1 cellular context compared by ENCODE assay signal in genomic region chrX:12791253-12792228, GRCh38.
TF ChIP-seq lines count a peak whose summit lies in the region.

PRPS2 (plus strand) TSS chrX:12791412; CDS start chrX:12791498, 86 bp downstream.

TF ChIP-seq in GM12878, 131 proteins besides CTCF, POLR2A, EP300 and RAD21 (continued from another document):
- TF ChIP-seq DPF2 (IDR thresholded peaks at IDR 0.05) = peak; percentile 46; the same call in 1 of the 2 replicates
- TF ChIP-seq, protein P1, sequence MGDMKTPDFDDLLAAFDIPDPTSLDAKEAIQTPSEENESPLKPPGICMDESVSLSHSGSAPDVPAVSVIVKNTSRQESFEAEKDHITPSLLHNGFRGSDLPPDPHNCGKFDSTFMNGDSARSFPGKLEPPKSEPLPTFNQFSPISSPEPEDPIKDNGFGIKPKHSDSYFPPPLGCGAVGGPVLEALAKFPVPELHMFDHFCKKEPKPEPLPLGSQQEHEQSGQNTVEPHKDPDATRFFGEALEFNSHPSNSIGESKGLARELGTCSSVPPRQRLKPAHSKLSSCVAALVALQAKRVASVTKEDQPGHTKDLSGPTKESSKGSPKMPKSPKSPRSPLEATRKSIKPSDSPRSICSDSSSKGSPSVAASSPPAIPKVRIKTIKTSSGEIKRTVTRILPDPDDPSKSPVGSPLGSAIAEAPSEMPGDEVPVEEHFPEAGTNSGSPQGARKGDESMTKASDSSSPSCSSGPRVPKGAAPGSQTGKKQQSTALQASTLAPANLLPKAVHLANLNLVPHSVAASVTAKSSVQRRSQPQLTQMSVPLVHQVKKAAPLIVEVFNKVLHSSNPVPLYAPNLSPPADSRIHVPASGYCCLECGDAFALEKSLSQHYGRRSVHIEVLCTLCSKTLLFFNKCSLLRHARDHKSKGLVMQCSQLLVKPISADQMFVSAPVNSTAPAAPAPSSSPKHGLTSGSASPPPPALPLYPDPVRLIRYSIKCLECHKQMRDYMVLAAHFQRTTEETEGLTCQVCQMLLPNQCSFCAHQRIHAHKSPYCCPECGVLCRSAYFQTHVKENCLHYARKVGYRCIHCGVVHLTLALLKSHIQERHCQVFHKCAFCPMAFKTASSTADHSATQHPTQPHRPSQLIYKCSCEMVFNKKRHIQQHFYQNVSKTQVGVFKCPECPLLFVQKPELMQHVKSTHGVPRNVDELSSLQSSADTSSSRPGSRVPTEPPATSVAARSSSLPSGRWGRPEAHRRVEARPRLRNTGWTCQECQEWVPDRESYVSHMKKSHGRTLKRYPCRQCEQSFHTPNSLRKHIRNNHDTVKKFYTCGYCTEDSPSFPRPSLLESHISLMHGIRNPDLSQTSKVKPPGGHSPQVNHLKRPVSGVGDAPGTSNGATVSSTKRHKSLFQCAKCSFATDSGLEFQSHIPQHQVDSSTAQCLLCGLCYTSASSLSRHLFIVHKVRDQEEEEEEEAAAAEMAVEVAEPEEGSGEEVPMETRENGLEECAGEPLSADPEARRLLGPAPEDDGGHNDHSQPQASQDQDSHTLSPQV (IDR thresholded peaks at IDR 0.05) = no peak
- TF ChIP-seq JUND (IDR thresholded peaks at IDR 0.05; ENCODE audit: low read depth, low read length) = no peak
- no peak for TF ChIP-seq RAD51 (IDR thresholded peaks at IDR 0.05)
- peak; percentile 60; the same call in 1 of the 2 replicates for TF ChIP-seq GATAD2B (conservative IDR thresholded peaks at IDR 0.05; ENCODE audit: low read depth)
- TF ChIP-seq ASH2L (IDR thresholded peaks at IDR 0.05; ENCODE audit: borderline replicate concordance, low read depth) = no peak
- TF ChIP-seq TAF1 (IDR thresholded peaks at IDR 0.05; ENCODE audit: borderline replicate concordance, low read depth, low read length) = 0 out of 2 replicates have a peak, but pooled peaks have one; percentile 35
- TF ChIP-seq E4F1 (IDR thresholded peaks at IDR 0.05; ENCODE audit: borderline replicate concordance, partially characterized antibody) = no peak
- TF ChIP-seq SMAD1 (IDR thresholded peaks at IDR 0.05; ENCODE audit: low read depth, partially characterized antibody) = no peak
- no peak for TF ChIP-seq HDAC6 (IDR thresholded peaks at IDR 0.05; ENCODE audit: unreplicated experiment)
- TF ChIP-seq NFXL1 (IDR thresholded peaks at IDR 0.05; ENCODE audit: borderline replicate concordance) = no peak
- peak; percentile 75; the same call in 1 of the 2 replicates for TF ChIP-seq HDGF (IDR thresholded peaks at IDR 0.05)
- no peak for TF ChIP-seq SMC3 (IDR thresholded peaks at IDR 0.05; ENCODE audit: borderline replicate concordance, low read length)
- no peak for TF ChIP-seq FOXK2 (IDR thresholded peaks at IDR 0.05)
- no peak for TF ChIP-seq CUX1 (IDR thresholded peaks at IDR 0.05; ENCODE audit: insufficient replicate concordance, low read depth, low read length)
- TF ChIP-seq, protein P2, sequence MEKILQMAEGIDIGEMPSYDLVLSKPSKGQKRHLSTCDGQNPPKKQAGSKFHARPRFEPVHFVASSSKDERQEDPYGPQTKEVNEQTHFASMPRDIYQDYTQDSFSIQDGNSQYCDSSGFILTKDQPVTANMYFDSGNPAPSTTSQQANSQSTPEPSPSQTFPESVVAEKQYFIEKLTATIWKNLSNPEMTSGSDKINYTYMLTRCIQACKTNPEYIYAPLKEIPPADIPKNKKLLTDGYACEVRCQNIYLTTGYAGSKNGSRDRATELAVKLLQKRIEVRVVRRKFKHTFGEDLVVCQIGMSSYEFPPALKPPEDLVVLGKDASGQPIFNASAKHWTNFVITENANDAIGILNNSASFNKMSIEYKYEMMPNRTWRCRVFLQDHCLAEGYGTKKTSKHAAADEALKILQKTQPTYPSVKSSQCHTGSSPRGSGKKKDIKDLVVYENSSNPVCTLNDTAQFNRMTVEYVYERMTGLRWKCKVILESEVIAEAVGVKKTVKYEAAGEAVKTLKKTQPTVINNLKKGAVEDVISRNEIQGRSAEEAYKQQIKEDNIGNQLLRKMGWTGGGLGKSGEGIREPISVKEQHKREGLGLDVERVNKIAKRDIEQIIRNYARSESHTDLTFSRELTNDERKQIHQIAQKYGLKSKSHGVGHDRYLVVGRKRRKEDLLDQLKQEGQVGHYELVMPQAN (conservative IDR thresholded peaks at IDR 0.05) = peak; percentile 57; the same call in 1 of the 2 replicates
- peak in 1 of 2 experiments; percentile 12; a peak in 1 of 3 replicates for TF ChIP-seq EGR1 (IDR thresholded peaks at IDR 0.05; ENCODE audit: borderline replicate concordance in 1 of 2, low read depth in 2 of 2, low read length in 2 of 2)
- TF ChIP-seq CREM (IDR thresholded peaks at IDR 0.05; ENCODE audit: low read depth) = no peak
- no peak for TF ChIP-seq CBX5 (IDR thresholded peaks at IDR 0.05; ENCODE audit: low read depth)
- no peak for TF ChIP-seq MTA3 (IDR thresholded peaks at IDR 0.05; ENCODE audit: borderline replicate concordance, low read length)
- TF ChIP-seq TCF3 (IDR thresholded peaks at IDR 0.05; ENCODE audit: borderline replicate concordance, insufficient read depth, low read depth, low read length) = 0 out of 2 replicates have a peak, but pooled peaks have one; percentile 14
- TF ChIP-seq EZH2 (IDR thresholded peaks at IDR 0.05; ENCODE audit: borderline replicate concordance, control insufficient read depth, low read depth, low read length) = no peak
- TF ChIP-seq ETV6 (conservative IDR thresholded peaks at IDR 0.05 in 1 of 2, IDR thresholded peaks at IDR 0.05 in 1 of 2; ENCODE audit: borderline replicate concordance in 1 of 2, low read depth in 1 of 2) = no peak
- no peak for TF ChIP-seq CHD4 (IDR thresholded peaks at IDR 0.05)
- TF ChIP-seq BHLHE40 (IDR thresholded peaks at IDR 0.05; ENCODE audit: borderline replicate concordance in 1 of 2, low read depth in 2 of 2, low read length in 1 of 2) = peak in 1 of 2 experiments; percentile 40; a peak in 1 of 4 replicates
- no peak for TF ChIP-seq STAT1 (conservative IDR thresholded peaks at IDR 0.05)
